In genomic region chr11:79807506-79807905, GRCh38 we compare ENCODE assay signal across 18 cellular contexts.
A peak's percentile ranks its signal among the peaks of the same experiment; 100 is the strongest.
DNase-seq lines count a peak whose midpoint lies in the region; ATAC-seq, FAIRE-seq and TF ChIP-seq lines count a peak whose summit lies in the region.
"Had no signal": no experiment of that assay in that cellular context is flagged by ENCODE, and none has a peak within 500 bp of the region (broad histone marks: within the 10 kb centered on the region; RNA-seq: fewer than 3 reads in every experiment).

No MANE protein-coding gene starts in this region.

- TF ChIP-seq CTCF in PC-3 (conservative IDR thresholded peaks at IDR 0.05; ENCODE audit: low read depth, low read length) (no peak), RWPE2 (IDR thresholded peaks at IDR 0.05; ENCODE audit: poor library complexity, severe bottlenecking) (no peak), epithelial cell of esophagus (IDR thresholded peaks at IDR 0.05; ENCODE audit: insufficient read depth, low read depth, low read length, missing control alignments) (no peak)

- no peaks in the 10 kb centered on the region for H4K20me1 ChIP-seq in PC-3 (ENCODE audit: low read length)
- H4K20me1 ChIP-seq: BLaER1 treated with 17β-estradiol and CSF1 and Interleukin-3, amounts not matched to agents 10 nM and 100 nM had no signal

- H4K5ac ChIP-seq in mesendoderm (ENCODE audit: low read length) = no peak overlapping the region

- no peak overlapping the region for H2AFZ ChIP-seq in PC-3 (ENCODE audit: low read length)

- WGBS in mesendoderm (ENCODE audit: extremely low coverage, insufficient coverage, low lambda C conversion rate) = no CpG with 5 or more reads among the region's 2 CpGs

- no peak overlapping the region for H3K18ac ChIP-seq in mesendoderm (ENCODE audit: low read length)

- H3K9me3 ChIP-seq in PC-3 (ENCODE audit: low read length) (0 out of 2 replicates have a peak, but pooled peaks cover 5% of the 10 kb centered on the region), RWPE2 (ENCODE audit: severe bottlenecking) (no peaks in the 10 kb centered on the region)

- H3K56ac ChIP-seq in mesendoderm (ENCODE audit: low read length) = peak overlapping the region; percentile 5

- ATAC-seq in PC-3 (no peak), RWPE2 (ENCODE audit: low read depth) (peak; percentile 40), GM19023 (IDR thresholded peaks at IDR 0.05; ENCODE audit: unreplicated experiment) (no peak), HG02885 (IDR thresholded peaks at IDR 0.05; ENCODE audit: poor library complexity, unreplicated experiment) (no peak)
- ATAC-seq: CD8-positive, alpha-beta T cell; HCT116 had no signal

- no peaks in the 10 kb centered on the region for H3K79me1 ChIP-seq in mesendoderm (ENCODE audit: low read length)

- H3K4me3 ChIP-seq in PC-3 (ENCODE audit: low read length) (no peak overlapping the region), RWPE2 (ENCODE audit: severe bottlenecking) (no peak overlapping the region), epithelial cell of esophagus (ENCODE audit: low read length) (no peak overlapping the region), mesendoderm (ENCODE audit: low read length) (no peak overlapping the region)
- H3K4me3 ChIP-seq: BLaER1 treated with 17β-estradiol and CSF1 and Interleukin-3, amounts not matched to agents 10 nM and 100 nM had no signal

- H3K9me2 ChIP-seq in PC-3 (replicated peaks; ENCODE audit: low read length) = no peaks in the 10 kb centered on the region

- H3K79me2 ChIP-seq in PC-3 (ENCODE audit: low read length) (no peaks in the 10 kb centered on the region), mesendoderm (ENCODE audit: control insufficient read depth, insufficient read depth, low read length) (no peaks in the 10 kb centered on the region)

- H3K27ac ChIP-seq in PC-3 (ENCODE audit: low read length) (no peak overlapping the region), RWPE2 (ENCODE audit: poor library complexity, severe bottlenecking) (no peak overlapping the region), mesendoderm (ENCODE audit: low read depth, low read length) (no peak overlapping the region)
- H3K27ac ChIP-seq: BLaER1 treated with 17β-estradiol and CSF1 and Interleukin-3, amounts not matched to agents 10 nM and 100 nM had no signal

- H3K4me2 ChIP-seq in PC-3 (ENCODE audit: low read length) (no peak overlapping the region), mesendoderm (ENCODE audit: low read length) (no peak overlapping the region)
- H3K4me2 ChIP-seq: BLaER1 treated with 17β-estradiol and CSF1 and Interleukin-3, amounts not matched to agents 10 nM and 100 nM had no signal

- no TSS peak for BruUV-seq in PC-3 (replicated peaks; lab: Mats Ljungman, UMichigan)

- POLR2A ChIA-PET in PC-3 (lab: Charles Lee; ENCODE audit: unreplicated experiment) = no interaction called here

- FAIRE-seq in GM19239 (lab: Jason Lieb, UNC) = no peak
- FAIRE-seq: G401.6, GM12891, HTR-8/SVneo had no signal

- H3K27me3 ChIP-seq in PC-3 (ENCODE audit: low read length) (no peaks in the 10 kb centered on the region), RWPE2 (ENCODE audit: insufficient read depth, poor library complexity, severe bottlenecking) (no peaks in the 10 kb centered on the region), mesendoderm (ENCODE audit: insufficient read depth, low read length, poor library complexity) (no peaks in the 10 kb centered on the region)
- H3K27me3 ChIP-seq: BLaER1 treated with 17β-estradiol and CSF1 and Interleukin-3, amounts not matched to agents 10 nM and 100 nM had no signal

- H3F3A ChIP-seq in PC-3 (ENCODE audit: low read length, unreplicated experiment) = no peaks in the 10 kb centered on the region

- H3K4me1 ChIP-seq in PC-3 (ENCODE audit: insufficient read depth, low read length) = no peaks in the 10 kb centered on the region
- H3K4me1 ChIP-seq in RWPE2 (ENCODE audit: insufficient read depth, poor library complexity, severe bottlenecking) = no peaks in the 10 kb centered on the region
- H3K4me1 ChIP-seq in mesendoderm (ENCODE audit: control insufficient read depth, low read depth, low read length) = no peaks in the 10 kb centered on the region
- H3K4me1 ChIP-seq: BLaER1 treated with 17β-estradiol and CSF1 and Interleukin-3, amounts not matched to agents 10 nM and 100 nM had no signal

- peak; percentile 29 for DNase-seq in PC-3
- no peak for DNase-seq in RWPE2 (ENCODE audit: low spot score)
- DNase-seq in epithelial cell of esophagus (ENCODE audit: low read depth) = peak; percentile 62
- DNase-seq in mesendoderm = no peak
- DNase-seq in GM19239 (ENCODE audit: insufficient read length, low spot score) = no peak
- DNase-seq: Calu3; CD8-positive, alpha-beta T cell; GOT3; H7; HFFc6; IMR-90 had no signal

- H2BK15ac ChIP-seq in mesendoderm (replicated peaks; ENCODE audit: low read depth) = peak overlapping the region; percentile 57

- no peak overlapping the region for H3K23ac ChIP-seq in mesendoderm (ENCODE audit: low read length)

- CTCF ChIA-PET in PC-3 (lab: Charles Lee) = no interaction called here

- no peaks in the 10 kb centered on the region for H3K36me3 ChIP-seq in PC-3 (ENCODE audit: low read depth, low read length)
- no peaks in the 10 kb centered on the region for H3K36me3 ChIP-seq in RWPE2 (ENCODE audit: low read depth)
- H3K36me3 ChIP-seq in mesendoderm (ENCODE audit: control insufficient read depth, insufficient read depth, low read length) = no peaks in the 10 kb centered on the region
- H3K36me3 ChIP-seq: BLaER1 treated with 17β-estradiol and CSF1 and Interleukin-3, amounts not matched to agents 10 nM and 100 nM had no signal

- H3K4ac ChIP-seq in mesendoderm (ENCODE audit: low read depth, low read length) = no peak overlapping the region

- H4K8ac ChIP-seq in mesendoderm (ENCODE audit: low read depth, low read length) = no peak overlapping the region

- no peak overlapping the region for H3K9ac ChIP-seq in PC-3 (ENCODE audit: low read length)
- H3K9ac ChIP-seq in mesendoderm (ENCODE audit: low read length) = no peak overlapping the region
- H3K9ac ChIP-seq: BLaER1 treated with 17β-estradiol and CSF1 and Interleukin-3, amounts not matched to agents 10 nM and 100 nM had no signal

- no peak overlapping the region for H2BK5ac ChIP-seq in mesendoderm (ENCODE audit: low read length)

- no peak overlapping the region for H2AK5ac ChIP-seq in mesendoderm (ENCODE audit: low read length)

- intact Hi-C loops in PC-3 (cut with micrococcal nuclease) = no loop called here

- H2BK120ac ChIP-seq in mesendoderm (ENCODE audit: low read depth, low read length) = no peak overlapping the region

Comparison
In these comparisons a context has a peak if more than half of its experiments do, and no peak if none do; other contexts are left out.
1. DNase-seq: peak in PC-3 (single experiment) and epithelial cell of esophagus (single experiment); none in RWPE2 (single experiment), mesendoderm (single experiment) and GM19239 (single experiment).